9 cellular contexts compared by ENCODE assay signal in genomic region chr19:35612224-35612558, GRCh38. TPM values are rescaled to one million over a fixed set of nuclear protein-coding genes. Genes with fewer than 3 reads are reported as not detected.
A peak's percentile ranks its signal among the peaks of the same experiment; 100 is the strongest.
DNase-seq lines count a peak whose midpoint lies in the region; ATAC-seq and TF ChIP-seq lines count a peak whose summit lies in the region.
"Had no signal": no experiment of that assay in that cellular context is flagged by ENCODE, and none has a peak within 500 bp of the region (broad histone marks: within the 10 kb centered on the region; RNA-seq: fewer than 3 reads in every experiment).

No MANE protein-coding gene starts in this region.

- POLR2A ChIA-PET in RWPE1 (lab: Yijun Ruan, JAX; ENCODE audit: low non-redundant PET) = no interaction called here

- H3K9me3 ChIP-seq in esophagus muscularis mucosa = peaks cover 0 to 9% (median 3%) of the 10 kb centered on the region in 4 donors

- no peak overlapping the region for H3K9ac ChIP-seq in rectal smooth muscle tissue (ENCODE audit: low read length)

- no peak for TF ChIP-seq CTCF in RWPE1 (conservative IDR thresholded peaks at IDR 0.05; ENCODE audit: low read depth)
- TF ChIP-seq CTCF in esophagus muscularis mucosa (IDR thresholded peaks at IDR 0.05) = no peak

- H3K4me1 ChIP-seq in esophagus muscularis mucosa (peaks cover 10 to 21% (median 14%) of the 10 kb centered on the region in 4 donors), rectal smooth muscle tissue (ENCODE audit: control insufficient read depth, insufficient read depth, low read length) (peaks cover 2% of the 10 kb centered on the region)

- WGBS in esophagus muscularis mucosa = 27% methylated on average over 9 of the region's 9 CpGs

- ATAC-seq in GM18861 (IDR thresholded peaks at IDR 0.05; ENCODE audit: unreplicated experiment) = no peak

- H3K4me3 ChIP-seq in GM08714 (ENCODE audit: low read length) (peak overlapping the region; percentile 21; the same call in 1 of the 2 replicates), esophagus muscularis mucosa (peak overlapping the region; percentile 74 to 91 (median 80)), rectal smooth muscle tissue (ENCODE audit: low read length) (peak overlapping the region; percentile 74)

- H3K27me3 ChIP-seq in esophagus muscularis mucosa = peaks cover 0 to 7% (median 0%) of the 10 kb centered on the region in 4 donors
- no peaks in the 10 kb centered on the region for H3K27me3 ChIP-seq in rectal smooth muscle tissue (ENCODE audit: control insufficient read depth, insufficient read depth, low read length)

- H3K27ac ChIP-seq in RWPE1 = peak overlapping the region; percentile 65
- H3K27ac ChIP-seq in esophagus muscularis mucosa (replicated peaks in 1 of 4) = peak overlapping the region; percentile 46 to 79 (median 73)
- no peak overlapping the region for H3K27ac ChIP-seq in rectal smooth muscle tissue (ENCODE audit: low read depth, low read length)

- intact Hi-C loops in esophagus muscularis mucosa (cut with DNase I) = loop anchor here (5.0 kb wide), 1 partner anchor 65 kb away; the partner anchor contains the start of gene TMEM147

- CTCF ChIA-PET in RWPE1 (lab: Yijun Ruan, JAX) = no interaction called here

- peaks cover 0 to 22% (median 14%) of the 10 kb centered on the region in 4 donors for H3K36me3 ChIP-seq in esophagus muscularis mucosa
- peaks cover 6% of the 10 kb centered on the region for H3K36me3 ChIP-seq in rectal smooth muscle tissue (ENCODE audit: control insufficient read depth, insufficient read depth, low read length)

- TF ChIP-seq POLR2A in esophagus muscularis mucosa (IDR thresholded peaks at IDR 0.05; ENCODE audit: low read depth) = no peak

- DNase-seq in RWPE1 (ENCODE audit: low spot score) (no peak), esophagus muscularis mucosa (ENCODE audit: extremely low spot score) (no peak), iPS-NIHi7 (ENCODE audit: extremely low spot score) (no peak), GM19238 (ENCODE audit: insufficient read length, low spot score) (no peak), NCI-H2171 treated with DMSO at 0.1 percent for 48 hours (lab: John Stamatoyannopoulos, UW) (no peak)

- TF ChIP-seq EP300 in esophagus muscularis mucosa (IDR thresholded peaks at IDR 0.05) = no peak

RNA-seq across cellular contexts. Expression of gene HAUS5, which starts 0.3 kb away (rescaled TPM):
- 1 to 10 TPM; 3.7 to 4.7 (median 4.3) TPM for total RNA-seq in esophagus muscularis mucosa

RNA-seq across cellular contexts. Expression of gene RBM42, which starts 16.6 kb away (rescaled TPM):
- total RNA-seq in esophagus muscularis mucosa = 100 to 1,000 TPM in 2 of 4 donors, 10 to 100 TPM in 2; 63.1 to 112 (median 95.2) TPM

RNA-seq across cellular contexts. Expression of gene PMIS2, which starts 26.2 kb away (rescaled TPM):
- total RNA-seq in esophagus muscularis mucosa = not detected
- total RNA-seq: RPMI7951 had no signal

RNA-seq across cellular contexts. Expression of gene ETV2, which starts 29.4 kb away (rescaled TPM):
- total RNA-seq in esophagus muscularis mucosa = 1 to 10 TPM in 1 of 4 donors, not detected in 3; 3.4 TPM

RNA-seq across cellular contexts. Expression of gene COX6B1, which starts 35.9 kb away (rescaled TPM):
- 100 to 1,000 TPM; 205 to 508 (median 313) TPM for total RNA-seq in esophagus muscularis mucosa

Comparison
In these comparisons a context has a peak if more than half of its experiments do, and no peak if none do; other contexts are left out.
1. H3K4me3 ChIP-seq: peak in every context shown above with its lines; median percentile 80 in esophagus muscularis mucosa; 74 in rectal smooth muscle tissue; 21 in GM08714.